ENCODE assay signal across 13 cellular contexts in the genomic region with DNA sequence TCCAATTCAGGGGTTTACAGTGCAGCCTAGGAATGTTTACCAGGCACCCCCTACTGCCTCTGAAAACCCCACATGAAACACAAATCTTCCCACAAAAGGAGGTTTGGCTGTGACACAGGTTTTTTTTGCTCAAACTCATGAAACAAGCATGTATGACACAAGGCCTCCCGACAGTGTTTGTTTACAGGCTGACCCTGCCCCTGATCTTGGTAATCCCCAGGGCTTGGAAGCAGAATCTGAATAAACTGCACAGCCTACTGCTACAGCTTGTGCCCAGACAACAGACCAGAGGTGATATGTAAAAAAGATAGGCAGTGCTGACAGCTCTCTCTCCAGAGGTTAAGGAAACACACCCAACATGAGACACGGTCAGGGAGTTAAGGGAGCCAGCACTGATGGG.
DNase-seq lines count a peak whose midpoint lies in the region; ATAC-seq and TF ChIP-seq lines count a peak whose summit lies in the region.
"Had no signal": no experiment of that assay in that cellular context is flagged by ENCODE, and none has a peak within 500 bp of the region (broad histone marks: within the 10 kb centered on the region; RNA-seq: fewer than 3 reads in every experiment).

No MANE protein-coding gene starts in this region.

- no peak overlapping the region for H2BK20ac ChIP-seq in IMR-90 (ENCODE audit: low read depth, low read length)

- no peak for TF ChIP-seq RAD21 in IMR-90 (IDR thresholded peaks at IDR 0.05; ENCODE audit: low read length)

- in situ Hi-C loops in IMR-90 (cut with MboI; ENCODE audit: low sequenced_read_pairs), result no loop called here

- BruUV-seq in IMR-90 (replicated peaks; lab: Mats Ljungman, UMichigan), result no TSS peak

- H2BK120ac ChIP-seq in IMR-90 (ENCODE audit: low read depth, low read length), result no peak overlapping the region

- H3K4me1 Mint-ChIP-seq in chondrocyte (ENCODE audit: low read depth), result peaks cover 26% of the 10 kb centered on the region
- H3K4me1 Mint-ChIP-seq in stimulated activated memory B cell treated with anti-CD40 and anti-IgM and Interleukin-4, amounts not matched to agents 10 μg/mL and 1 μg/mL and 100 μg/mL, for 72 hours, result peaks cover 20% of the 10 kb centered on the region

- H3K36me3 ChIP-seq in IMR-90 (ENCODE audit: control insufficient read depth, insufficient read depth, low read length) (no peaks in the 10 kb centered on the region), left lung (peaks cover 0 to 25% of the 10 kb centered on the region in 2 donors)

- no peak overlapping the region for H2BK15ac ChIP-seq in IMR-90 (ENCODE audit: low read depth, low read length)

- H3K79me1 ChIP-seq in IMR-90 (ENCODE audit: low read depth in 1 of 2, low read length in 2 of 2), result peaks cover 26 to 57% of the 10 kb centered on the region in 2 experiments

- dilution Hi-C loops in IMR-90 (cut with HindIII; ENCODE audit: low sequenced_read_pairs, unreplicated experiment), result no loop called here

- no peak for TF ChIP-seq POLR2A in IMR-90 (IDR thresholded peaks at IDR 0.05; ENCODE audit: low read depth, low read length)

- H4K20me1 ChIP-seq in IMR-90 (ENCODE audit: insufficient read depth, low read length), result peaks cover 54% of the 10 kb centered on the region

- H3K9me1 ChIP-seq in IMR-90 (ENCODE audit: insufficient read depth, low read length), result peaks cover 16% of the 10 kb centered on the region

- no peak overlapping the region for H3K4me3 Mint-ChIP-seq in chondrocyte (ENCODE audit: unreplicated experiment)
- H3K4me3 Mint-ChIP-seq in stimulated activated memory B cell treated with anti-CD40 and anti-IgM and Interleukin-4, amounts not matched to agents 10 μg/mL and 1 μg/mL and 100 μg/mL, for 72 hours, result no peak overlapping the region
- H3K4me3 Mint-ChIP-seq: nephron had no signal

- H3K9me3 Mint-ChIP-seq in chondrocyte (ENCODE audit: low read depth), result no peaks in the 10 kb centered on the region
- H3K9me3 Mint-ChIP-seq in stimulated activated memory B cell treated with anti-CD40 and anti-IgM and Interleukin-4, amounts not matched to agents 10 μg/mL and 1 μg/mL and 100 μg/mL, for 72 hours, result no peaks in the 10 kb centered on the region
- H3K9me3 Mint-ChIP-seq: nephron had no signal

- H3K9me3 ChIP-seq in IMR-90 (ENCODE audit: control insufficient read depth, insufficient read depth, low read length), result no peaks in the 10 kb centered on the region
- no peaks in the 10 kb centered on the region for H3K9me3 ChIP-seq in left lung
- H3K9me3 ChIP-seq: BLaER1, upper lobe of left lung had no signal

- H2BK5ac ChIP-seq in IMR-90 (ENCODE audit: low read depth, low read length, poor library complexity, severe bottlenecking), result no peak overlapping the region

- 0 out of 2 replicates have a peak overlapping the region, but pooled peaks have one; percentile 7 for H3K18ac ChIP-seq in IMR-90 (ENCODE audit: low read depth, low read length)

- peaks cover 6% of the 10 kb centered on the region for H3K36me3 Mint-ChIP-seq in chondrocyte (ENCODE audit: low read depth)
- H3K36me3 Mint-ChIP-seq in stimulated activated memory B cell treated with anti-CD40 and anti-IgM and Interleukin-4, amounts not matched to agents 10 μg/mL and 1 μg/mL and 100 μg/mL, for 72 hours, result peaks cover 45% of the 10 kb centered on the region

- H3K4ac ChIP-seq in IMR-90 (ENCODE audit: low read depth, low read length), result no peak overlapping the region; the same call in 1 of the 2 replicates

- H2AFZ ChIP-seq in IMR-90 (replicated peaks; ENCODE audit: low read length, poor library complexity), result no peak overlapping the region

- no peaks in the 10 kb centered on the region for H3K27me3 Mint-ChIP-seq in chondrocyte (ENCODE audit: low read depth)
- H3K27me3 Mint-ChIP-seq in stimulated activated memory B cell treated with anti-CD40 and anti-IgM and Interleukin-4, amounts not matched to agents 10 μg/mL and 1 μg/mL and 100 μg/mL, for 72 hours, result no peaks in the 10 kb centered on the region

- H3K9ac ChIP-seq in IMR-90 (ENCODE audit: low read depth, low read length), result no peak overlapping the region
- H3K9ac ChIP-seq: BLaER1 had no signal

- CTCF ChIA-PET in AG04449 (lab: Yijun Ruan, JAX), result no interaction called here
- CTCF ChIA-PET in IMR-90 (lab: Yijun Ruan, JAX), result no interaction called here

- no CpG with 5 or more reads among the region's 2 CpGs for WGBS in IMR-90 (ENCODE audit: extremely low coverage in 2 of 2, insufficient read length in 1 of 2), 2 experiments

- H3K23ac ChIP-seq in IMR-90 (ENCODE audit: low read depth, low read length), result no peak overlapping the region

- no peak overlapping the region for H3K56ac ChIP-seq in IMR-90 (ENCODE audit: extremely low read depth, insufficient read depth, low read length)

- H3K4me3 ChIP-seq in AG04449 (ENCODE audit: low read depth, low read length), result no peak overlapping the region
- H3K4me3 ChIP-seq in IMR-90 (ENCODE audit: insufficient read depth, low read depth, low read length), result no peak overlapping the region
- no peak overlapping the region for H3K4me3 ChIP-seq in left lung
- H3K4me3 ChIP-seq: BLaER1, upper lobe of left lung had no signal

- H3K27me3 ChIP-seq in IMR-90 (ENCODE audit: control insufficient read depth, insufficient read depth, low read length) (no peaks in the 10 kb centered on the region), left lung (no peaks in the 10 kb centered on the region)
- H3K27me3 ChIP-seq: BLaER1, upper lobe of left lung had no signal

- peak overlapping the region; percentile 58; the same call in 1 of the 2 replicates for H3K14ac ChIP-seq in IMR-90 (replicated peaks; ENCODE audit: low read depth, low read length)

- H4K91ac ChIP-seq in IMR-90 (ENCODE audit: insufficient read depth, low read depth, low read length), result no peak overlapping the region

- no peak overlapping the region for H4K8ac ChIP-seq in IMR-90 (ENCODE audit: low read depth in 2 of 2, low read length in 2 of 2)

- H3K4me1 ChIP-seq in IMR-90 (ENCODE audit: control insufficient read depth, insufficient read depth, low read length), result peaks cover 9% of the 10 kb centered on the region
- no peaks in the 10 kb centered on the region for H3K4me1 ChIP-seq in left lung
- H3K4me1 ChIP-seq: BLaER1 had no signal

- no peak overlapping the region for H4K5ac ChIP-seq in IMR-90 (ENCODE audit: low read depth, low read length)

- H3K27ac Mint-ChIP-seq in chondrocyte (ENCODE audit: unreplicated experiment), result peak overlapping the region; percentile 82
- no peak overlapping the region for H3K27ac Mint-ChIP-seq in stimulated activated memory B cell treated with anti-CD40 and anti-IgM and Interleukin-4, amounts not matched to agents 10 μg/mL and 1 μg/mL and 100 μg/mL, for 72 hours

- intact Hi-C loops in IMR-90 (cut with micrococcal nuclease), result no loop called here
- intact Hi-C loops in left lung (cut with DNase I), result no loop called here

- no peak overlapping the region for H2AK9ac ChIP-seq in IMR-90 (replicated peaks; ENCODE audit: low read depth, low read length, poor library complexity)

- TF ChIP-seq CTCF in AG04449 (IDR thresholded peaks at IDR 0.05; ENCODE audit: insufficient read depth, low read length, missing control alignments) (no peak), IMR-90 (conservative IDR thresholded peaks at IDR 0.05; ENCODE audit: low read depth, low read length) (no peak), chondrocyte (IDR thresholded peaks at IDR 0.05) (no peak), left lung (IDR thresholded peaks at IDR 0.05) (no peak)

- 0 out of 2 replicates have a peak overlapping the region, but pooled peaks have one; percentile 53 for H2AK5ac ChIP-seq in IMR-90 (ENCODE audit: low read depth, low read length)

- peak overlapping the region; percentile 73 for H3K4me2 ChIP-seq in IMR-90 (ENCODE audit: low read depth, low read length)
- H3K4me2 ChIP-seq: BLaER1 had no signal

- POLR2A ChIA-PET in AG04449 (lab: Yijun Ruan, JAX), result interaction anchor here (0.9 kb wide), 1 partner anchor 9 kb away, joined by 3 read pairs; no protein-coding TSS in a partner anchor
- POLR2A ChIA-PET in IMR-90 (lab: Charles Lee; ENCODE audit: unreplicated experiment), result no interaction called here

- H3K27ac ChIP-seq in IMR-90 (ENCODE audit: insufficient read depth, low read length), result no peak overlapping the region
- H3K27ac ChIP-seq in left lung, result no peak overlapping the region
- H3K27ac ChIP-seq: BLaER1, upper lobe of left lung had no signal

- peak; percentile 69 for DNase-seq in AG04449 (ENCODE audit: low read depth, low spot score)
- peak; percentile 95 for DNase-seq in IMR-90
- DNase-seq in chondrocyte (ENCODE audit: low spot score), result no peak
- no peak for DNase-seq in left lung
- no peak for DNase-seq in stimulated activated naive CD8-positive, alpha-beta T cell treated with anti-CD3 and anti-CD28 coated beads, Interleukin-15, Interleukin-2, amounts not matched to agents 100 U/mL and 50 U/mL, for 24 hours
- no peak for DNase-seq in activated CD8-positive, alpha-beta memory T cell treated with anti-CD3 and anti-CD28 coated beads, Interleukin-2, amount 50 U/mL, for 48 hours
- DNase-seq: activated CD4-positive, alpha-beta T cell treated with anti-CD3 and anti-CD28 coated beads, Interleukin-2, amount 50 U/mL, for 48 hours; NCI-H2227 treated with DMSO at 0.1 percent for 48 hours; upper lobe of left lung had no signal

- peak; percentile 93 for ATAC-seq in IMR-90 (ENCODE audit: low read depth)
- peak; percentile 44 for ATAC-seq in left lung
- no peak for ATAC-seq in GM21447 (IDR thresholded peaks at IDR 0.05; ENCODE audit: unreplicated experiment)
- ATAC-seq in stimulated activated memory B cell treated with anti-CD40 and anti-IgM and Interleukin-4, amounts not matched to agents 10 μg/mL and 1 μg/mL and 100 μg/mL, for 72 hours, result no peak
- ATAC-seq in stimulated activated naive CD8-positive, alpha-beta T cell treated with anti-CD3 and anti-CD28 coated beads, Interleukin-15, Interleukin-2, amounts not matched to agents 100 U/mL and 50 U/mL, for 24 hours, result no peak

TF ChIP-seq in IMR-90, 13 proteins besides CTCF, POLR2A, EP300 and RAD21 (continues in another document):
- TF ChIP-seq SMC3 (IDR thresholded peaks at IDR 0.05; ENCODE audit: low read depth, low read length) (no peak), MAFK (IDR thresholded peaks at IDR 0.05; ENCODE audit: low read depth, low read length) (no peak), BHLHE40 (IDR thresholded peaks at IDR 0.05; ENCODE audit: low read depth, low read length) (peak; percentile 66), CEBPB (IDR thresholded peaks at IDR 0.05; ENCODE audit: low read depth, low read length) (peak; percentile 50; the same call in 1 of the 2 replicates), NFE2L2 (IDR thresholded peaks at IDR 0.05; ENCODE audit: low read depth, low read length) (no peak), RCOR1 (IDR thresholded peaks at IDR 0.05; ENCODE audit: insufficient replicate concordance, low read length) (peak; percentile 67), RFX5 (IDR thresholded peaks at IDR 0.05; ENCODE audit: low read depth, low read length) (no peak), MXI1 (IDR thresholded peaks at IDR 0.05; ENCODE audit: borderline replicate concordance, low read depth, low read length) (no peak), CHD1 (IDR thresholded peaks at IDR 0.05; ENCODE audit: low read depth, low read length) (no peak)

Comparison
In these comparisons a context has a peak if more than half of its experiments do, and no peak if none do; other contexts are left out.
1. DNase-seq: peak in AG04449 (single experiment) and IMR-90 (single experiment); none in chondrocyte (single experiment), left lung (0 of 2), stimulated activated naive CD8-positive, alpha-beta T cell treated with anti-CD3 and anti-CD28 coated beads, Interleukin-15, Interleukin-2, amounts not matched to agents 100 U/mL and 50 U/mL, for 24 hours (single experiment) and activated CD8-positive, alpha-beta memory T cell treated with anti-CD3 and anti-CD28 coated beads, Interleukin-2, amount 50 U/mL, for 48 hours (single experiment).
2. ATAC-seq: peak in IMR-90 (single experiment) and left lung (single experiment); none in GM21447 (single experiment), stimulated activated memory B cell treated with anti-CD40 and anti-IgM and Interleukin-4, amounts not matched to agents 10 μg/mL and 1 μg/mL and 100 μg/mL, for 72 hours (single experiment) and stimulated activated naive CD8-positive, alpha-beta T cell treated with anti-CD3 and anti-CD28 coated beads, Interleukin-15, Interleukin-2, amounts not matched to agents 100 U/mL and 50 U/mL, for 24 hours (single experiment).